ENCODE assay signal across 8 cellular contexts in the genomic region with DNA sequence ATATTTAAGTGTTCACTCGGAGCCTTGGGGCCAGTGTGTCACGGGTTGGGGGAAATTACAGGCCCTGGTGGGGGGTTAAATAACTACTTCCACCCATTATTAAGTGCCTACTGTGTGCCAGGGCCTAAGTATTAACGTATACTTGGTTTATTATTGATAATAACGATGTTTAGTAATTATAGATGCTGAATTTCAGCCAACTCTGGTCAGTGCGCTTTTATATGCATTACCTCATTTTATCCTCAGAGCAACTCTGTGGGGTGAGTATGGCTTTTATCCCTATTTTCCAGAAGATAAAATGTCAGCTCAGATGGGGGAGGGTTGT. TPM values are rescaled to one million over a fixed set of nuclear protein-coding genes. Genes with fewer than 3 reads are reported as not detected.
A peak's percentile ranks its signal among the peaks of the same experiment; 100 is the strongest.
DNase-seq lines count a peak whose midpoint lies in the region; ATAC-seq and TF ChIP-seq lines count a peak whose summit lies in the region.

No MANE protein-coding gene starts in this region.

- H3K4me1 ChIP-seq in ES-I3 (ENCODE audit: insufficient read depth, low read length), result peaks cover 14% of the 10 kb centered on the region
- H3K4me1 ChIP-seq in prostate gland (replicated peaks), result peaks cover 10% of the 10 kb centered on the region

- intact Hi-C loops in prostate gland (cut with DNase I), result loop anchor here (2.0 kb wide), 1 partner anchor 43 kb away; a partner anchor contains a TSS

- TF ChIP-seq POLR2A in prostate gland (IDR thresholded peaks at IDR 0.05), result no peak

- H3K9ac ChIP-seq in ES-I3 (ENCODE audit: low read depth, low read length) (peak overlapping the region; percentile 58), SK-N-MC (ENCODE audit: insufficient read length) (peak overlapping the region; percentile 75)

- H3K36me3 ChIP-seq in ES-I3 (ENCODE audit: insufficient read depth, low read length) (no peaks in the 10 kb centered on the region), SK-N-MC (ENCODE audit: insufficient read depth, low read length) (no peaks in the 10 kb centered on the region), prostate gland (no peaks in the 10 kb centered on the region)

- H3K4me3 ChIP-seq in SK-N-MC (peak overlapping the region; percentile 96), fibroblast of the aortic adventitia (ENCODE audit: low read depth, low read length) (peak overlapping the region; percentile 87), prostate gland (peak overlapping the region; percentile 80)

- H3K27ac ChIP-seq in SK-N-MC (no peak overlapping the region), prostate gland (peak overlapping the region; percentile 81 to 90)

- H3K27me3 ChIP-seq in prostate gland (replicated peaks; ENCODE audit: insufficient read depth), result no peaks in the 10 kb centered on the region

- TF ChIP-seq CTCF in fibroblast of the aortic adventitia (IDR thresholded peaks at IDR 0.05; ENCODE audit: insufficient read depth, low read length) (no peak), prostate gland (IDR thresholded peaks at IDR 0.05) (no peak)

- 20% methylated on average over 5 of the region's 5 CpGs for WGBS in prostate gland

- ATAC-seq in GM19452 (IDR thresholded peaks at IDR 0.05; ENCODE audit: unreplicated experiment), result no peak
- no peak for ATAC-seq in HG03565 (IDR thresholded peaks at IDR 0.05; ENCODE audit: unreplicated experiment)

- DNase-seq in SK-N-MC (ENCODE audit: low read depth, low spot score) (no peak), fibroblast of the aortic adventitia (ENCODE audit: low read depth) (no peak), prostate gland (ENCODE audit: low spot score) (no peak), NCI-H82 (lab: John Stamatoyannopoulos, UW) (no peak), T-helper 1 cell (no peak)

- H3K9me3 ChIP-seq in ES-I3 (ENCODE audit: control insufficient read depth, insufficient read depth, low read length), result no peaks in the 10 kb centered on the region
- H3K9me3 ChIP-seq in SK-N-MC (ENCODE audit: low read depth, low read length), result no peaks in the 10 kb centered on the region
- H3K9me3 ChIP-seq in prostate gland, result no peaks in the 10 kb centered on the region

RNA-seq across cellular contexts. Expression of a gene that starts 0.8 kb away (rescaled TPM):
- total RNA-seq in fibroblast of the aortic adventitia (ENCODE audit: low replicate concordance) (16.4 and 48.5 TPM in 2 replicates), prostate gland (10 to 100 TPM; 24.1 to 47.7 TPM)

RNA-seq across cellular contexts. Expression of a gene that starts 42.1 kb away (rescaled TPM):
- total RNA-seq in fibroblast of the aortic adventitia (ENCODE audit: low replicate concordance) (18.0 and 19.0 TPM in 2 replicates), prostate gland (10 to 100 TPM; 12.8 to 23.2 TPM)
